ENCODE assay signal across 22 cellular contexts in genomic region chr12:95440401-95440800, GRCh38. TPM values are rescaled to one million over a fixed set of nuclear protein-coding genes. Genes with fewer than 3 reads are reported as not detected.
DNase-seq lines count a peak whose midpoint lies in the region; ATAC-seq and TF ChIP-seq lines count a peak whose summit lies in the region.
"Had no signal": no experiment of that assay in that cellular context is flagged by ENCODE, and none has a peak within 500 bp of the region (broad histone marks: within the 10 kb centered on the region; RNA-seq: fewer than 3 reads in every experiment).

No MANE protein-coding gene starts in this region.

- H3K4me1 ChIP-seq in OCI-LY3 (ENCODE audit: low read length) (peaks cover 22% of the 10 kb centered on the region), uterus (no peaks in the 10 kb centered on the region)
- H3K4me1 ChIP-seq: esophagus muscularis mucosa had no signal

- no peaks in the 10 kb centered on the region for H4K20me1 ChIP-seq in OCI-LY3 (ENCODE audit: insufficient read depth, low read length)

- H3K9me3 ChIP-seq in OCI-LY3 (ENCODE audit: insufficient read depth, low read length) (no peaks in the 10 kb centered on the region), uterus (no peaks in the 10 kb centered on the region)
- H3K9me3 ChIP-seq: esophagus muscularis mucosa had no signal

- H3K27ac ChIP-seq in OCI-LY3 (ENCODE audit: low read length) (no peak overlapping the region), uterus (no peak overlapping the region)
- H3K27ac ChIP-seq: cardiac muscle cell, esophagus muscularis mucosa had no signal

- no peak for ATAC-seq in GM21381 (IDR thresholded peaks at IDR 0.05; ENCODE audit: unreplicated experiment)
- ATAC-seq: naive thymus-derived CD8-positive, alpha-beta T cell; Right ventricle myocardium inferior; T-cell had no signal

- H3K36me3 ChIP-seq in OCI-LY3 (replicated peaks; ENCODE audit: low read depth, low read length) (no peaks in the 10 kb centered on the region), uterus (no peaks in the 10 kb centered on the region)
- H3K36me3 ChIP-seq: cardiac muscle cell, esophagus muscularis mucosa had no signal

- H3K79me2 ChIP-seq in OCI-LY3 (ENCODE audit: low read length): no peaks in the 10 kb centered on the region

- no peak for TF ChIP-seq POLR2A in uterus (IDR thresholded peaks at IDR 0.05)

- 0 out of 2 replicates have a peak overlapping the region, but pooled peaks have one; percentile 46 for H3K4me2 ChIP-seq in OCI-LY3 (ENCODE audit: low read length)

- intact Hi-C loops in uterus (cut with DNase I; ENCODE audit: low total_unique reads): no loop called here

- no peak overlapping the region for H2AFZ ChIP-seq in OCI-LY3 (ENCODE audit: low read depth, low read length)

- TF ChIP-seq CTCF in OCI-LY3 (IDR thresholded peaks at IDR 0.05; ENCODE audit: low read depth, low read length) (no peak), cardiac fibroblast (IDR thresholded peaks at IDR 0.05; ENCODE audit: low read depth, low read length) (no peak), uterus (IDR thresholded peaks at IDR 0.05) (no peak)

- H3K9ac ChIP-seq in OCI-LY3 (ENCODE audit: low read length): no peak overlapping the region

- no peak overlapping the region for H3K4me3 ChIP-seq in OCI-LY3 (ENCODE audit: low read length)
- no peak overlapping the region for H3K4me3 ChIP-seq in cardiac fibroblast (replicated peaks in 1 of 2; ENCODE audit: low read depth in 2 of 2, low read length in 2 of 2)
- H3K4me3 ChIP-seq in uterus: no peak overlapping the region
- H3K4me3 ChIP-seq: cardiac muscle cell, esophagus muscularis mucosa had no signal

- no peaks in the 10 kb centered on the region for H3K27me3 ChIP-seq in OCI-LY3 (ENCODE audit: low read depth, low read length)
- no peaks in the 10 kb centered on the region for H3K27me3 ChIP-seq in uterus
- H3K27me3 ChIP-seq: cardiac muscle cell, esophagus muscularis mucosa had no signal

- peak; percentile 67 for DNase-seq in EH (ENCODE audit: low read depth)
- DNase-seq in cardiac fibroblast (ENCODE audit: low read depth in 2 of 2): peak; percentile 14 to 18
- peak; percentile 17 for DNase-seq in myocyte (ENCODE audit: low read depth)
- no peak for DNase-seq in uterus
- DNase-seq in NCI-H1436 treated with DMSO at 0.1 percent for 48 hours (lab: John Stamatoyannopoulos, UW): no peak
- DNase-seq: activated CD4-positive, alpha-beta memory T cell treated with anti-CD3 and anti-CD28 coated beads, Interleukin-2, amount 10 ng/mL, durations not matched to agents 7 days and 5 days; activated T-cell treated with anti-CD3 and anti-CD28 coated beads, Interleukin-2, amount 50 U/mL, for 24 hours; COR-L47; GDM1; hippocampal formation; kidney; naive thymus-derived CD8-positive, alpha-beta T cell; NCI-H1048; NCI-H2029 treated with DMSO at 0.1 percent for 48 hours; NCI-H510A; stimulated activated CD4-positive, alpha-beta T cell treated with anti-CD3 and anti-CD28 coated beads, Interleukin-2, amount 100 ng/mL, for 24 hours; T-cell had no signal

RNA-seq across cellular contexts. Expression of gene METAP2, which starts 33.6 kb away (rescaled TPM):
- total RNA-seq in myocyte (101 and 126 TPM in 2 replicates), uterus (100 to 1,000 TPM in 1 of 4 donors, 10 to 100 TPM in 3; 25.9 to 544 (median 72.8) TPM)
- 52.4 TPM for polyA plus RNA-seq in myocyte (2012)

Comparison
In these comparisons a context has a peak if more than half of its experiments do, and no peak if none do; other contexts are left out.
1. DNase-seq: peak in EH (single experiment), cardiac fibroblast (2 of 2) and myocyte (single experiment); none in uterus (0 of 2) and NCI-H1436 treated with DMSO at 0.1 percent for 48 hours (single experiment).